Comparison of ENCODE assay signal across 17 cellular contexts in genomic region chr4:155799106-155799793, GRCh38.
"Had no signal": no experiment of that assay in that cellular context is flagged by ENCODE, and none has a peak within 500 bp of the region (broad histone marks: within the 10 kb centered on the region; RNA-seq: fewer than 3 reads in every experiment).

No MANE protein-coding gene starts in this region.

- ATAC-seq: activated CD8-positive, alpha-beta T cell treated with anti-CD3 and anti-CD28 coated beads for 36 hours; left lobe of liver; stimulated activated memory B cell treated with anti-CD40 and anti-IgM and Interleukin-4, amounts not matched to agents 10 μg/mL and 1 μg/mL and 100 μg/mL, for 72 hours; T-cell had no signal

- DNase-seq: activated CD8-positive, alpha-beta memory T cell treated with anti-CD3 and anti-CD28 coated beads, Interleukin-2, amount 50 U/mL, for 4 hours; activated CD8-positive, alpha-beta T cell treated with anti-CD3 and anti-CD28 coated beads for 36 hours; activated naive CD4-positive, alpha-beta T cell; effector CD4-positive, alpha-beta T cell; glutamatergic neuron; mammary epithelial cell; nephron progenitor cell; substantia nigra; T-cell; T1000 had no signal

- H3K27me3 Mint-ChIP-seq: stimulated activated memory B cell treated with anti-CD40 and anti-IgM and Interleukin-4, amounts not matched to agents 10 μg/mL and 1 μg/mL and 100 μg/mL, for 72 hours; T-cell; type B pancreatic cell had no signal

- H3K27ac ChIP-seq: cardiac muscle cell, parathyroid adenoma, right atrium auricular region had no signal

- H3K4me3 ChIP-seq: cardiac muscle cell, right atrium auricular region, smooth muscle cell had no signal

- H3K27me3 ChIP-seq: cardiac muscle cell, right atrium auricular region had no signal

- H3K79me2 ChIP-seq: parathyroid adenoma had no signal

- H3K4me2 ChIP-seq: smooth muscle cell had no signal

- H3K4me3 Mint-ChIP-seq: activated CD8-positive, alpha-beta T cell treated with anti-CD3 and anti-CD28 coated beads for 36 hours; nephron progenitor cell; stimulated activated memory B cell treated with anti-CD40 and anti-IgM and Interleukin-4, amounts not matched to agents 10 μg/mL and 1 μg/mL and 100 μg/mL, for 72 hours; T-cell; type B pancreatic cell had no signal

- H3K9ac ChIP-seq: parathyroid adenoma had no signal

- H3K9me3 ChIP-seq: right atrium auricular region had no signal

- H3K4me1 ChIP-seq: parathyroid adenoma, right atrium auricular region had no signal

- H3K9me3 Mint-ChIP-seq: activated CD8-positive, alpha-beta T cell treated with anti-CD3 and anti-CD28 coated beads for 36 hours; nephron progenitor cell; stimulated activated memory B cell treated with anti-CD40 and anti-IgM and Interleukin-4, amounts not matched to agents 10 μg/mL and 1 μg/mL and 100 μg/mL, for 72 hours; T-cell; type B pancreatic cell had no signal

- H3K27ac Mint-ChIP-seq: activated CD8-positive, alpha-beta T cell treated with anti-CD3 and anti-CD28 coated beads for 36 hours; nephron progenitor cell; stimulated activated memory B cell treated with anti-CD40 and anti-IgM and Interleukin-4, amounts not matched to agents 10 μg/mL and 1 μg/mL and 100 μg/mL, for 72 hours; T-cell; type B pancreatic cell had no signal

- H2AFZ ChIP-seq: parathyroid adenoma had no signal

- H3K4me1 Mint-ChIP-seq: nephron progenitor cell; stimulated activated memory B cell treated with anti-CD40 and anti-IgM and Interleukin-4, amounts not matched to agents 10 μg/mL and 1 μg/mL and 100 μg/mL, for 72 hours; T-cell had no signal

- H3K36me3 Mint-ChIP-seq: stimulated activated memory B cell treated with anti-CD40 and anti-IgM and Interleukin-4, amounts not matched to agents 10 μg/mL and 1 μg/mL and 100 μg/mL, for 72 hours; T-cell had no signal
